Comparison of ENCODE assay signal across 1 cellular context in the genomic region with DNA sequence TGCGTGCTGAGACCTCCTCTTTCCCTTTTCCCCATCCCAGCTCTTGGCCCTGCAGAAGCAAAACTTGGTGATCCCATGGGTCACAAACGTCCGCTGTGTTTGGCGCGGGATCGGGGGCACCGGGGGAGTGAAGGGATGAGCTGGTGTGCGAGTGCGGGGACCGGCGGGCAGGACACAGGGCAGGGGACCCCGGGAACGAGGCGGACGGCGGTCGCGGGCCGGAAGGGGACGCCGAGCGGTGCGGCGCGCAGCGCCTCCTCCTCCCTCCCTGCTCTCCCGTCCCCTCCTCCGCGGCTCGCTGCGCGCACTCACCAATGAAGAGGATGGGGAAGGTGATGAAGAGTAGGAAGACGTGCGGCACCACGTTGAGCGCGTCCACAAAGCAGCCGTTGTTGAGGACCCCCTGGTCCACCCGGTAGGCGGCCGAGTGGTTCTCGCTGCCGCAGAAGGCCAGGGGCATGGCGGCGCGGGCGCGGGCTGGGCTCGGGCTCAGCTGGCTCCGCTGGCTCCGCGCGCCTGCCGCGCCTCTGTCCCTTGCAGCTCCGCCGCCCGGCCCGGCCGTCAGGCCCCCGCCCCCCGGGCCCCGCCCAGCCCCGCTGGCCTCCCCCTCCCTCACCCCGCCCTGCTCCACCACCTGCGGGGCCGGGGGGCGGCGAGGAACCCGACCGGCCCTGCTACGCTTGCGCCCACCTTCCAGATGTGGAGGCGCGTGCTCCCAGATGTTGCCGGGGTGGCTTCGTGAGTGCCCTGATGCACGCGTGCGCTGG.
A peak's percentile ranks its signal among the peaks of the same experiment; 100 is the strongest.
TF ChIP-seq lines count a peak whose summit lies in the region.

TSS of gene ABCC8 (minus strand) at position 529 of the 767 bp plus-strand sequence. CDS start at position 460, 69 bp downstream.

TF ChIP-seq in HEK293, 187 proteins besides CTCF, POLR2A, EP300 and RAD21 (continued from another document and continues in another):
- TF ChIP-seq ZNF23 (tag by site-specific recombination; IDR thresholded peaks at IDR 0.05; ENCODE audit: borderline replicate concordance), result no peak
- TF ChIP-seq, protein P1, sequence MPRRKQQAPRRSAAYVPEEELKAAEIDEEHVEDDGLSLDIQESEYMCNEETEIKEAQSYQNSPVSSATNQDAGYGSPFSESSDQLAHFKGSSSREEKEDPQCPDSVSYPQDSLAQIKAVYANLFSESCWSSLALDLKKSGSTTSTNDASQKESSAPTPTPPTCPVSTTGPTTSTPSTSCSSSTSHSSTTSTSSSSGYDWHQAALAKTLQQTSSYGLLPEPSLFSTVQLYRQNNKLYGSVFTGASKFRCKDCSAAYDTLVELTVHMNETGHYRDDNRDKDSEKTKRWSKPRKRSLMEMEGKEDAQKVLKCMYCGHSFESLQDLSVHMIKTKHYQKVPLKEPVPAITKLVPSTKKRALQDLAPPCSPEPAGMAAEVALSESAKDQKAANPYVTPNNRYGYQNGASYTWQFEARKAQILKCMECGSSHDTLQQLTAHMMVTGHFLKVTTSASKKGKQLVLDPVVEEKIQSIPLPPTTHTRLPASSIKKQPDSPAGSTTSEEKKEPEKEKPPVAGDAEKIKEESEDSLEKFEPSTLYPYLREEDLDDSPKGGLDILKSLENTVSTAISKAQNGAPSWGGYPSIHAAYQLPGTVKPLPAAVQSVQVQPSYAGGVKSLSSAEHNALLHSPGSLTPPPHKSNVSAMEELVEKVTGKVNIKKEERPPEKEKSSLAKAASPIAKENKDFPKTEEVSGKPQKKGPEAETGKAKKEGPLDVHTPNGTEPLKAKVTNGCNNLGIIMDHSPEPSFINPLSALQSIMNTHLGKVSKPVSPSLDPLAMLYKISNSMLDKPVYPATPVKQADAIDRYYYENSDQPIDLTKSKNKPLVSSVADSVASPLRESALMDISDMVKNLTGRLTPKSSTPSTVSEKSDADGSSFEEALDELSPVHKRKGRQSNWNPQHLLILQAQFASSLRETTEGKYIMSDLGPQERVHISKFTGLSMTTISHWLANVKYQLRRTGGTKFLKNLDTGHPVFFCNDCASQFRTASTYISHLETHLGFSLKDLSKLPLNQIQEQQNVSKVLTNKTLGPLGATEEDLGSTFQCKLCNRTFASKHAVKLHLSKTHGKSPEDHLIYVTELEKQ (tag by site-specific recombination; IDR thresholded peaks at IDR 0.05; ENCODE audit: borderline replicate concordance), result no peak
- TF ChIP-seq ZNF561 (tag by site-specific recombination; IDR thresholded peaks at IDR 0.05; ENCODE audit: borderline replicate concordance), result no peak
- TF ChIP-seq, protein P2, sequence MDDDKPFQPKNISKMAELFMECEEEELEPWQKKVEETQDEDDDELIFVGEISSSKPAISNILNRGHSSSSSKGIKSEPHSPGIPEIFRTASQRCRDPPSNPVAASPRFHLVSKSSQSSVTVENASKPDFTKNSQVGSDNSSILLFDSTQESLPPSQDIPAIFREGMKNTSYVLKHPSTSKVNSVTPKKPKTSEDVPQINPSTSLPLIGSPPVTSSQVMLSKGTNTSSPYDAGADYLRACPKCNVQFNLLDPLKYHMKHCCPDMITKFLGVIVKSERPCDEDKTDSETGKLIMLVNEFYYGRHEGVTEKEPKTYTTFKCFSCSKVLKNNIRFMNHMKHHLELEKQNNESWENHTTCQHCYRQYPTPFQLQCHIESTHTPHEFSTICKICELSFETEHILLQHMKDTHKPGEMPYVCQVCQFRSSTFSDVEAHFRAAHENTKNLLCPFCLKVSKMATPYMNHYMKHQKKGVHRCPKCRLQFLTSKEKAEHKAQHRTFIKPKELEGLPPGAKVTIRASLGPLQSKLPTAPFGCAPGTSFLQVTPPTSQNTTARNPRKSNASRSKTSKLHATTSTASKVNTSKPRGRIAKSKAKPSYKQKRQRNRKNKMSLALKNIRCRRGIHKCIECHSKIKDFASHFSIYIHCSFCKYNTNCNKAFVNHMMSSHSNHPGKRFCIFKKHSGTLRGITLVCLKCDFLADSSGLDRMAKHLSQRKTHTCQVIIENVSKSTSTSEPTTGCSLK (tag by site-specific recombination; IDR thresholded peaks at IDR 0.05), result no peak
- TF ChIP-seq ZNF133 (tag by site-specific recombination; IDR thresholded peaks at IDR 0.05), result no peak
- no peak for TF ChIP-seq ZNF837 (tag by site-specific recombination; IDR thresholded peaks at IDR 0.05)
- no peak for TF ChIP-seq KLF7 (tag by site-specific recombination; IDR thresholded peaks at IDR 0.05; ENCODE audit: borderline replicate concordance)
- TF ChIP-seq ZNF221 (tag by site-specific recombination; IDR thresholded peaks at IDR 0.05; ENCODE audit: borderline replicate concordance), result no peak
- TF ChIP-seq ZNF777 (tag by site-specific recombination; IDR thresholded peaks at IDR 0.05; ENCODE audit: borderline replicate concordance), result no peak
- TF ChIP-seq ZNF513 (tag by site-specific recombination; IDR thresholded peaks at IDR 0.05), result peak; percentile 89
- TF ChIP-seq ZNF768 (tag by site-specific recombination; IDR thresholded peaks at IDR 0.05), result no peak
- no peak for TF ChIP-seq HOXD13 (CRISPR knock-in tag; IDR thresholded peaks at IDR 0.05; ENCODE audit: borderline replicate concordance)
- no peak for TF ChIP-seq ZBTB17 (tag by site-specific recombination; IDR thresholded peaks at IDR 0.05)
- TF ChIP-seq ZNF16 (tag by site-specific recombination; IDR thresholded peaks at IDR 0.05; ENCODE audit: low read depth), result no peak
- TF ChIP-seq SP7 (tag by site-specific recombination; IDR thresholded peaks at IDR 0.05), result no peak
- no peak for TF ChIP-seq OSR2 (tag by site-specific recombination; IDR thresholded peaks at IDR 0.05)
- TF ChIP-seq ZFHX2 (tag by site-specific recombination; conservative IDR thresholded peaks at IDR 0.05), result no peak
- TF ChIP-seq ZNF37A (tag by site-specific recombination; IDR thresholded peaks at IDR 0.05), result no peak
- no peak for TF ChIP-seq ZNF626 (tag by site-specific recombination; IDR thresholded peaks at IDR 0.05)
- TF ChIP-seq YY1 (tag by site-specific recombination; IDR thresholded peaks at IDR 0.05), result peak; percentile 37; the same call in 1 of the 2 replicates
- no peak for TF ChIP-seq ZNF248 (tag by site-specific recombination; IDR thresholded peaks at IDR 0.05)
- no peak for TF ChIP-seq SP3 (tag by site-specific recombination; IDR thresholded peaks at IDR 0.05)
- no peak for TF ChIP-seq ZNF704 (tag by site-specific recombination; IDR thresholded peaks at IDR 0.05)
- no peak for TF ChIP-seq ZNF391 (tag by site-specific recombination; IDR thresholded peaks at IDR 0.05; ENCODE audit: borderline replicate concordance, low read depth)
- TF ChIP-seq PBX3 (CRISPR knock-in tag; IDR thresholded peaks at IDR 0.05), result no peak
- TF ChIP-seq ZBTB44 (tag by site-specific recombination; IDR thresholded peaks at IDR 0.05), result no peak
- no peak for TF ChIP-seq ZNF747 (tag by site-specific recombination; IDR thresholded peaks at IDR 0.05)
- no peak for TF ChIP-seq ZXDB (tag by site-specific recombination; IDR thresholded peaks at IDR 0.05)
- TF ChIP-seq HOXA7 (CRISPR knock-in tag; IDR thresholded peaks at IDR 0.05; ENCODE audit: borderline replicate concordance), result no peak
- no peak for TF ChIP-seq ZNF621 (tag by site-specific recombination; IDR thresholded peaks at IDR 0.05)
- no peak for TF ChIP-seq ZNF26 (tag by site-specific recombination; IDR thresholded peaks at IDR 0.05)
- no peak for TF ChIP-seq ZNF530 (tag by site-specific recombination; IDR thresholded peaks at IDR 0.05; ENCODE audit: low read depth)
- no peak for TF ChIP-seq ZNF660 (tag by site-specific recombination; IDR thresholded peaks at IDR 0.05)
- no peak for TF ChIP-seq ZNF654 (tag by site-specific recombination; IDR thresholded peaks at IDR 0.05; ENCODE audit: low read depth)
- TF ChIP-seq ZNF416 (tag by site-specific recombination; IDR thresholded peaks at IDR 0.05), result no peak
- TF ChIP-seq, protein P3, sequence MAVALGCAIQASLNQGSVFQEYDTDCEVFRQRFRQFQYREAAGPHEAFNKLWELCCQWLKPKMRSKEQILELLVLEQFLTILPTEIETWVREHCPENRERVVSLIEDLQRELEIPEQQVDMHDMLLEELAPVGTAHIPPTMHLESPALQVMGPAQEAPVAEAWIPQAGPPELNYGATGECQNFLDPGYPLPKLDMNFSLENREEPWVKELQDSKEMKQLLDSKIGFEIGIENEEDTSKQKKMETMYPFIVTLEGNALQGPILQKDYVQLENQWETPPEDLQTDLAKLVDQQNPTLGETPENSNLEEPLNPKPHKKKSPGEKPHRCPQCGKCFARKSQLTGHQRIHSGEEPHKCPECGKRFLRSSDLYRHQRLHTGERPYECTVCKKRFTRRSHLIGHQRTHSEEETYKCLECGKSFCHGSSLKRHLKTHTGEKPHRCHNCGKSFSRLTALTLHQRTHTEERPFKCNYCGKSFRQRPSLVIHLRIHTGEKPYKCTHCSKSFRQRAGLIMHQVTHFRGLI (tag by site-specific recombination; IDR thresholded peaks at IDR 0.05), result peak; percentile 89
- TF ChIP-seq ZSCAN5A (tag by site-specific recombination; IDR thresholded peaks at IDR 0.05), result no peak
- no peak for TF ChIP-seq ZNF302 (tag by site-specific recombination; IDR thresholded peaks at IDR 0.05; ENCODE audit: low read depth)
- no peak for TF ChIP-seq ZNF433 (tag by site-specific recombination; IDR thresholded peaks at IDR 0.05; ENCODE audit: low read depth)
- no peak for TF ChIP-seq ZNF311 (tag by site-specific recombination; IDR thresholded peaks at IDR 0.05; ENCODE audit: borderline replicate concordance)
- TF ChIP-seq ZNF341 (tag by site-specific recombination; IDR thresholded peaks at IDR 0.05; ENCODE audit: low read depth), result no peak
- no peak for TF ChIP-seq YY2 (tag by site-specific recombination; IDR thresholded peaks at IDR 0.05)
- TF ChIP-seq ZNF585B (tag by site-specific recombination; IDR thresholded peaks at IDR 0.05), result no peak
